ENCODE assay signal across 9 cellular contexts in the genomic region with DNA sequence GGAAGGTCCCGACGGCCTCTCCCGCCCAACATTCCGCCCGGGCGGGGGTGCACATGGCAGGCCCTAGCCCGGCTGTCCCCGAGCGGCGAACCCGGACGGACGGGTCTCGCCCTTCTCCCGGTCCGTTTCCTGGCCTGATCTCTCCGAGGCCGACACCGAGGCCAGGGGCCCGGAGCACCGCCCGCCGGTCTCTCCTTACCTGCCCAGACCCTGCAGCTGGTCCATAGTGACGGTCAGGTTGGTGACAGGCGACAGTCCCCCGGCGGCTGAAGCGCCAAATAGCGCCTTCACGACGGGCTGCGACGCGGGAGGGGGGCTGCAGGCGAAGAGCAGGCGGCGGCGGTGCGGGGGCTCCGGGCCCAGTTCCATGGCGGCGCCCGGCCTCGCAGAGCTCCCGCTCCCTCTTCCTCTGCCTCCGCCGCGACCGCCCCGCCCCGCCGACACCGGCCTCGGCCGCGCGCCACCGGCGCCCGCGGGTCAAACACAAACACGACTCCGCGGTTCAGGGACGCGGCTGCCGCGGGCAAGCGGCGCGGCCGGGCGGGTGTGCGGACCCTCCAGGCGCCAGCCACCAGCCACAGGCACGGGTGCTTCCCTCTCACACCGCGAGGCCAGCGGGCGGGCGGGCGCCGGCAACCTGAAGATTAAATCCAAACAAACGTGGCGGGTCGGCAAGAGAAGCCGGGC. TPM values are rescaled to one million over a fixed set of nuclear protein-coding genes. Genes with fewer than 3 reads are reported as not detected.
DNase-seq lines count a peak whose midpoint lies in the region; ATAC-seq and TF ChIP-seq lines count a peak whose summit lies in the region.
"Had no signal": no experiment of that assay in that cellular context is flagged by ENCODE, and none has a peak within 500 bp of the region (broad histone marks: within the 10 kb centered on the region; RNA-seq: fewer than 3 reads in every experiment).

No MANE protein-coding gene starts in this region.

- POLR2A ChIA-PET in CD8-positive, alpha-beta memory T cell (lab: Charles Lee) = no interaction called here
- POLR2A ChIA-PET in activated CD4-positive, alpha-beta memory T cell treated with anti-CD3 and anti-CD28 coated beads for 36 hours (lab: Charles Lee) = interaction anchor here (0.5 to 1.7 kb wide), 7 partner anchors 21 to 362 kb away, joined by 3 to 6 read pairs (median 4); a partner anchor contains a TSS

- intact Hi-C loops in activated CD4-positive, alpha-beta memory T cell treated with anti-CD3 and anti-CD28 coated beads for 36 hours (cut with micrococcal nuclease) = loop anchor here (1.0 to 2.0 kb wide), 7 partner anchors 54 to 448 kb away; a partner anchor contains a TSS

- no peaks in the 10 kb centered on the region for H3K9me3 ChIP-seq in CD8-positive, alpha-beta memory T cell (ENCODE audit: low read length)
- no peaks in the 10 kb centered on the region for H3K9me3 ChIP-seq in neutrophil

- peaks cover 15% of the 10 kb centered on the region for H3K4me1 ChIP-seq in CD8-positive, alpha-beta memory T cell (ENCODE audit: insufficient read depth, low read length)
- H3K4me1 ChIP-seq in neutrophil (ENCODE audit: control insufficient read depth in 1 of 2, insufficient read depth in 1 of 2, low read depth in 1 of 2, low read length in 1 of 2) = peaks cover 16 to 22% of the 10 kb centered on the region in 2 experiments

- peak overlapping the region in 2 of 8 donors; percentile 15 to 69 for H3K27ac Mint-ChIP-seq in CD8-positive, alpha-beta memory T cell
- no peak overlapping the region for H3K27ac Mint-ChIP-seq in activated CD4-positive, alpha-beta memory T cell treated with anti-CD3 and anti-CD28 coated beads for 36 hours

- H3K9me3 Mint-ChIP-seq in CD8-positive, alpha-beta memory T cell = peaks cover 0 to 2% (median 0%) of the 10 kb centered on the region in 5 donors
- no peaks in the 10 kb centered on the region for H3K9me3 Mint-ChIP-seq in activated CD4-positive, alpha-beta memory T cell treated with anti-CD3 and anti-CD28 coated beads for 36 hours

- H3K27me3 ChIP-seq in CD8-positive, alpha-beta memory T cell (ENCODE audit: insufficient read depth, low read length, poor library complexity, severe bottlenecking) = peaks cover 9% of the 10 kb centered on the region
- peaks cover 6% of the 10 kb centered on the region for H3K27me3 ChIP-seq in neutrophil

- H3K36me3 Mint-ChIP-seq in CD8-positive, alpha-beta memory T cell = peaks cover 0 to 4% (median 0%) of the 10 kb centered on the region in 3 donors
- H3K36me3 Mint-ChIP-seq in activated CD4-positive, alpha-beta memory T cell treated with anti-CD3 and anti-CD28 coated beads for 36 hours = peaks cover 46% of the 10 kb centered on the region

- H3K4me3 Mint-ChIP-seq in CD8-positive, alpha-beta memory T cell = peak overlapping the region; percentile 89 to 98 (median 93)
- H3K4me3 Mint-ChIP-seq in activated CD4-positive, alpha-beta memory T cell treated with anti-CD3 and anti-CD28 coated beads for 36 hours = peak overlapping the region; percentile 94

- H3K27ac ChIP-seq in CD8-positive, alpha-beta memory T cell (ENCODE audit: low read depth, low read length) = peak overlapping the region; percentile 36
- H3K27ac ChIP-seq in neutrophil = peak overlapping the region; percentile 50

- no peak for TF ChIP-seq CTCF in fibroblast of the aortic adventitia (IDR thresholded peaks at IDR 0.05; ENCODE audit: insufficient read depth, low read length)
- no peak for TF ChIP-seq CTCF in neutrophil (IDR thresholded peaks at IDR 0.05)

- DNase-seq in CD8-positive, alpha-beta memory T cell = peak in 3 of 5 donors; percentile 12 to 53 (median 20)
- DNase-seq in activated CD4-positive, alpha-beta memory T cell treated with anti-CD3 and anti-CD28 coated beads for 36 hours = no peak
- DNase-seq in fibroblast of the aortic adventitia (ENCODE audit: low read depth) = no peak
- DNase-seq in NCI-H1694 treated with DMSO at 0.1 percent for 48 hours (lab: John Stamatoyannopoulos, UW) = no peak
- DNase-seq in kidney glomerular epithelial cell (lab: John Stamatoyannopoulos, UW) = no peak

- H3K4me3 ChIP-seq in CD8-positive, alpha-beta memory T cell (ENCODE audit: low read length) = peak overlapping the region; percentile 60
- H3K4me3 ChIP-seq in fibroblast of the aortic adventitia (ENCODE audit: low read depth, low read length) (peak overlapping the region; percentile 84), neutrophil (ENCODE audit: low read depth in 1 of 2, low read length in 1 of 2) (peak overlapping the region; percentile 67 to 93)

- H3K36me3 ChIP-seq in CD8-positive, alpha-beta memory T cell (ENCODE audit: insufficient read depth, low read length) = no peaks in the 10 kb centered on the region
- H3K36me3 ChIP-seq in neutrophil = peaks cover 7% of the 10 kb centered on the region

- peaks cover 6 to 25% of the 10 kb centered on the region in 2 donors for H3K27me3 Mint-ChIP-seq in CD8-positive, alpha-beta memory T cell
- H3K27me3 Mint-ChIP-seq in activated CD4-positive, alpha-beta memory T cell treated with anti-CD3 and anti-CD28 coated beads for 36 hours = peaks cover 7% of the 10 kb centered on the region

- ATAC-seq in GM19438 (IDR thresholded peaks at IDR 0.05; ENCODE audit: low read depth, unreplicated experiment) (peak; percentile 22), HG03442 (IDR thresholded peaks at IDR 0.05; ENCODE audit: unreplicated experiment) (peak; percentile 23)

- H3K4me1 Mint-ChIP-seq in CD8-positive, alpha-beta memory T cell = peaks cover 14 to 19% (median 14%) of the 10 kb centered on the region in 3 donors
- peaks cover 14% of the 10 kb centered on the region for H3K4me1 Mint-ChIP-seq in activated CD4-positive, alpha-beta memory T cell treated with anti-CD3 and anti-CD28 coated beads for 36 hours (ENCODE audit: low read depth)

- CTCF ChIA-PET in CD8-positive, alpha-beta memory T cell (lab: Charles Lee) = interaction anchor here (0.6 to 1.4 kb wide), 2 partner anchors 10 to 12 kb away, joined by 3 read pairs; no protein-coding TSS in a partner anchor
- CTCF ChIA-PET in activated CD4-positive, alpha-beta memory T cell treated with anti-CD3 and anti-CD28 coated beads for 36 hours (lab: Charles Lee) = interaction anchor here (0.8 to 2.2 kb wide), 4 partner anchors 82 to 320 kb away, joined by 3 to 11 read pairs (median 3); no protein-coding TSS in a partner anchor

RNA-seq across cellular contexts. Expression of a gene that starts 0.5 kb away (rescaled TPM):
- 10 to 100 TPM; 58.4 to 58.8 TPM for total RNA-seq in CD8-positive, alpha-beta memory T cell
- polyA plus RNA-seq in CD8-positive, alpha-beta memory T cell = not detected
- total RNA-seq in activated CD4-positive, alpha-beta memory T cell treated with anti-CD3 and anti-CD28 coated beads for 36 hours = 10 to 100 TPM; 33.7 to 36.8 TPM
- 0.90 and 13.6 TPM in 2 replicates for total RNA-seq in fibroblast of the aortic adventitia (ENCODE audit: low replicate concordance)

RNA-seq across cellular contexts. Expression of a gene that starts 35.6 kb away (rescaled TPM):
- total RNA-seq in CD8-positive, alpha-beta memory T cell = not detected
- polyA plus RNA-seq in CD8-positive, alpha-beta memory T cell = not detected
- total RNA-seq in activated CD4-positive, alpha-beta memory T cell treated with anti-CD3 and anti-CD28 coated beads for 36 hours = not detected
- total RNA-seq in fibroblast of the aortic adventitia (ENCODE audit: low replicate concordance) = not detected in 2 replicates
- total RNA-seq: T-helper 2 cell treated with Interferon-gamma antibody and Interleukin-4, amounts not matched to agents 100 ng/mL and 5 ng/mL, for 36 hours had no signal

RNA-seq across cellular contexts. Expression of a gene that starts 53.2 kb away (rescaled TPM):
- total RNA-seq in CD8-positive, alpha-beta memory T cell = 10 to 100 TPM; 21.8 to 21.9 TPM
- 7.3 TPM for polyA plus RNA-seq in CD8-positive, alpha-beta memory T cell
- 10 to 100 TPM; 28.0 to 31.4 TPM for total RNA-seq in activated CD4-positive, alpha-beta memory T cell treated with anti-CD3 and anti-CD28 coated beads for 36 hours
- 5.6 and 8.6 TPM in 2 replicates for total RNA-seq in fibroblast of the aortic adventitia (ENCODE audit: low replicate concordance)

Comparison
In these comparisons a context has a peak if more than half of its experiments do, and no peak if none do; other contexts are left out.
1. DNase-seq: peak in CD8-positive, alpha-beta memory T cell (3 of 5); none in activated CD4-positive, alpha-beta memory T cell treated with anti-CD3 and anti-CD28 coated beads for 36 hours (single experiment), fibroblast of the aortic adventitia (single experiment), NCI-H1694 treated with DMSO at 0.1 percent for 48 hours (single experiment) and kidney glomerular epithelial cell (single experiment).
2. Peak in every context shown above with its lines, with median percentiles within 50 percentile points of each other: H3K4me3 ChIP-seq.